Comparison of ENCODE assay signal across 12 cellular contexts in genomic region chr7:116687801-116688201, GRCh38. TPM values are rescaled to one million over a fixed set of nuclear protein-coding genes. Genes with fewer than 3 reads are reported as not detected.
A peak's percentile ranks its signal among the peaks of the same experiment; 100 is the strongest.
DNase-seq lines count a peak whose midpoint lies in the region; ATAC-seq, FAIRE-seq and TF ChIP-seq lines count a peak whose summit lies in the region.
"Had no signal": no experiment of that assay in that cellular context is flagged by ENCODE, and none has a peak within 500 bp of the region (broad histone marks: within the 10 kb centered on the region; RNA-seq: fewer than 3 reads in every experiment).

No MANE protein-coding gene starts in this region.

- peaks cover 71% of the 10 kb centered on the region for H3K79me2 ChIP-seq in keratinocyte (ENCODE audit: control insufficient read depth, insufficient read depth, low read length)

- intact Hi-C loops in posterior cingulate gyrus (cut with DNase I) = no loop called here

- H3K27ac ChIP-seq in keratinocyte (ENCODE audit: control insufficient read depth, insufficient read depth, low read length) (peak overlapping the region; percentile 88), gastroesophageal sphincter (no peak overlapping the region)
- H3K27ac ChIP-seq: 22Rv1 had no signal

- peak overlapping the region; percentile 81 for H3K4me2 ChIP-seq in keratinocyte (ENCODE audit: control insufficient read depth, extremely low read depth, insufficient read depth, low read depth, low read length)

- FAIRE-seq in keratinocyte (lab: Jason Lieb, UNC) = peak; percentile 85

- no peaks in the 10 kb centered on the region for H3K9me1 ChIP-seq in keratinocyte (ENCODE audit: control insufficient read depth, extremely low read depth, insufficient read depth, low read length)

- no peak for TF ChIP-seq CTCF in astrocyte of the cerebellum (IDR thresholded peaks at IDR 0.05; ENCODE audit: low read depth, low read length, missing control alignments)
- TF ChIP-seq CTCF in keratinocyte (optimal IDR thresholded peaks at IDR 0.05 in 1 of 3, IDR thresholded peaks at IDR 0.05 in 1 of 3, conservative IDR thresholded peaks at IDR 0.05 in 1 of 3; ENCODE audit: extremely low read depth in 1 of 3, insufficient read depth in 2 of 3, low read length in 3 of 3) = no peak
- no peak for TF ChIP-seq CTCF in gastroesophageal sphincter (IDR thresholded peaks at IDR 0.05)
- no peak for TF ChIP-seq CTCF in GM10248 (IDR thresholded peaks at IDR 0.05; ENCODE audit: control extremely low read depth, extremely low read depth, low read depth, missing control alignments)

- dilution Hi-C loops in keratinocyte (cut with MboI; ENCODE audit: extremely low pct_ligation_motif_present, low sequenced_read_pairs) = no loop called here

- H3K4me1 ChIP-seq in keratinocyte (ENCODE audit: control insufficient read depth, extremely low read depth, insufficient read depth, low read length) = peaks cover 72% of the 10 kb centered on the region
- no peaks in the 10 kb centered on the region for H3K4me1 ChIP-seq in gastroesophageal sphincter

- TF ChIP-seq EP300 in gastroesophageal sphincter (IDR thresholded peaks at IDR 0.05) = no peak

- in situ Hi-C loops in astrocyte of the cerebellum (cut with HindIII; ENCODE audit: low sequenced_read_pairs) = no loop called here

- H3K36me3 ChIP-seq in keratinocyte (ENCODE audit: control insufficient read depth in 2 of 2, extremely low read depth in 1 of 2, insufficient read depth in 2 of 2, low read length in 2 of 2) (peaks cover 5 to 26% of the 10 kb centered on the region in 2 experiments), gastroesophageal sphincter (no peaks in the 10 kb centered on the region)

- peak overlapping the region; percentile 68 for H3K9ac ChIP-seq in keratinocyte (ENCODE audit: control insufficient read depth, extremely low read depth, insufficient read depth, low read length)

- 21 to 24% methylated on average over 6 to 7 of the region's 7 CpGs for WGBS in gastroesophageal sphincter (ENCODE audit: low coverage in 1 of 2), 2 donors

- H2AFZ ChIP-seq in keratinocyte (ENCODE audit: control insufficient read depth, low read length) = no peak overlapping the region

- H3K9me3 ChIP-seq in keratinocyte (ENCODE audit: control insufficient read depth, low read depth, low read length) (no peaks in the 10 kb centered on the region), gastroesophageal sphincter (no peaks in the 10 kb centered on the region)

- no peak for TF ChIP-seq POLR2A in gastroesophageal sphincter (IDR thresholded peaks at IDR 0.05)

- CTCF ChIA-PET in GM10248 (lab: Yijun Ruan, JAX) = no interaction called here

- H4K20me1 ChIP-seq in keratinocyte (ENCODE audit: control insufficient read depth, extremely low read depth, insufficient read depth, low read length) = no peaks in the 10 kb centered on the region

- POLR2A ChIA-PET in GM10248 (lab: Yijun Ruan, JAX) = no interaction called here

- H3K4me3 ChIP-seq in astrocyte of the cerebellum (ENCODE audit: low read depth, low read length) (peak overlapping the region; percentile 14), keratinocyte (ENCODE audit: control insufficient read depth in 2 of 3, extremely low read depth in 1 of 3, insufficient read depth in 2 of 3, low read depth in 1 of 3, low read length in 3 of 3) (peak overlapping the region; percentile 27 to 51 (median 40)), gastroesophageal sphincter (no peak overlapping the region)

- ATAC-seq in GM18517 (IDR thresholded peaks at IDR 0.05; ENCODE audit: unreplicated experiment) (no peak), gastroesophageal sphincter (no peak)

- H3K27me3 ChIP-seq in keratinocyte (ENCODE audit: control insufficient read depth, extremely low read depth, insufficient read depth, low read length) (no peaks in the 10 kb centered on the region), gastroesophageal sphincter (no peaks in the 10 kb centered on the region)

- DNase-seq in DMS53 (lab: John Stamatoyannopoulos, UW) (peak; percentile 22), DMS53 treated with DMSO at 0.1 percent for 48 hours (lab: John Stamatoyannopoulos, UW; ENCODE audit: unreplicated experiment) (no peak), astrocyte of the cerebellum (ENCODE audit: low read depth) (peak; percentile 66), keratinocyte (ENCODE audit: low read depth, low spot score) (no peak), GM10248 (ENCODE audit: extremely low spot score) (no peak), posterior cingulate gyrus (no peak)
- DNase-seq: activated CD4-positive, alpha-beta T cell treated with anti-CD3 and anti-CD28 coated beads for 4 hours; MM.1S; RPMI8226 had no signal

RNA-seq across cellular contexts. Expression of gene MET, which starts 15.8 kb away (rescaled TPM):
- 99.8 to 119 TPM (median 117 TPM) in 3 replicates for polyA plus RNA-seq in keratinocyte
- polyA plus RNA-seq in keratinocyte (2011; ENCODE audit: low read depth) = 34.1 TPM
- 24.7 and 50.5 TPM in 2 replicates for polyA plus RNA-seq in keratinocyte (2011; cell fraction: cytosol; rRNA removed)
- 132 and 150 TPM in 2 replicates for polyA plus RNA-seq in keratinocyte (2011; cell fraction: nucleus; rRNA removed)
- 32.0 and 81.0 TPM in 2 replicates for polyA plus RNA-seq in keratinocyte (2012; ENCODE audit: low replicate concordance)
- 224 to 424 TPM (median 361 TPM) in 3 replicates for polyA minus RNA-seq in keratinocyte
- polyA minus RNA-seq in keratinocyte (2011; cell fraction: cytosol; rRNA and poly(A)+ RNA removed) = 122 TPM
- polyA minus RNA-seq in keratinocyte (2011; cell fraction: nucleus; rRNA and poly(A)+ RNA removed) = 390 and 658 TPM in 2 replicates
- total RNA-seq in gastroesophageal sphincter = 10 to 100 TPM in 3 of 4 donors, 1 to 10 TPM in 1; 5.8 to 27.2 (median 21.3) TPM

Comparison
In these comparisons a context has a peak if more than half of its experiments do, and no peak if none do; other contexts are left out.
1. DNase-seq: peak in DMS53 (single experiment) and astrocyte of the cerebellum (single experiment); none in DMS53 treated with DMSO at 0.1 percent for 48 hours (single experiment), keratinocyte (single experiment), GM10248 (single experiment) and posterior cingulate gyrus (0 of 10).
2. H3K4me3 ChIP-seq: peak in astrocyte of the cerebellum (single experiment) and keratinocyte (3 of 3); none in gastroesophageal sphincter (0 of 2).